ENCODE assay signal across 17 cellular contexts in the genomic region with DNA sequence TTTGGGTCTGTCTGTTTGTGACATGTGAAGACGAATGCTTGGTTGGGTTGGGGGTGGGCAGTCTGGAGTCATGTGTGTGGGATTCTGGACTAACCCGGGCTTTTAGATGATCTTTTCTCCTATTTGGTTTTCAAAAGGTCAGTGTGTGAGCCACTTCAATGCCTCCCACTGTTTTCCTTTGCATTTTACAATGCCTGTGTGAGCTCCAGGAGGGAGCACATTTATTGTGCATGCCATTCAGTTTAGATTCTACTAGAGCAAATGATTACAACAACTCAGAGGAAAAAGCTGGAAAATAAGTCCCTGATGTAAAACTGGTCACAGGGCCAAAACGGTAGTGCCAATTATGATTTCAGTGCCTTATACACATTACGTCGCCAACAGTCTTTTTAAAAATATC.
A peak's percentile ranks its signal among the peaks of the same experiment; 100 is the strongest.
DNase-seq lines count a peak whose midpoint lies in the region; TF ChIP-seq lines count a peak whose summit lies in the region.
"Had no signal": no experiment of that assay in that cellular context is flagged by ENCODE, and none has a peak within 500 bp of the region (broad histone marks: within the 10 kb centered on the region; RNA-seq: fewer than 3 reads in every experiment).

No MANE protein-coding gene starts in this region.

- H3K27me3 Mint-ChIP-seq in nephron (ENCODE audit: low read depth) = peaks cover 3% of the 10 kb centered on the region
- H3K27me3 Mint-ChIP-seq in type B pancreatic cell = no peaks in the 10 kb centered on the region
- H3K27me3 Mint-ChIP-seq: memory B cell; natural killer cell treated with Interleukin-12 subunit alpha and Interleukin-12 subunit beta and Interleukin-15 and Interleukin-18, amount 100 ng/mL, for 72 hours had no signal

- H3K9me3 Mint-ChIP-seq in nephron = peaks cover 28% of the 10 kb centered on the region
- H3K9me3 Mint-ChIP-seq in type B pancreatic cell = peaks cover 7% of the 10 kb centered on the region
- H3K9me3 Mint-ChIP-seq: memory B cell had no signal

- peak overlapping the region; percentile 79 to 87 (median 81) for H3K27ac Mint-ChIP-seq in nephron
- no peak overlapping the region for H3K27ac Mint-ChIP-seq in type B pancreatic cell
- H3K27ac Mint-ChIP-seq: activated CD8-positive, alpha-beta T cell treated with anti-CD3 and anti-CD28 coated beads, Interleukin-2, amount 10 ng/mL, durations not matched to agents 7 days and 5 days; activated T-helper 1 cell treated with anti-CD3 and anti-CD28 coated beads, Interleukin-12 subunit alpha, Interleukin-12 subunit beta, Interleukin-2, Interleukin-4 antibody, amounts not matched to agents 30 ng/mL and 10 ng/mL and 1 ng/mL, durations not matched to agents 14 hours and 24 hours and 36 hours; memory B cell; natural killer cell treated with Interleukin-12 subunit alpha and Interleukin-12 subunit beta and Interleukin-15 and Interleukin-18, amount 100 ng/mL, for 72 hours had no signal

- H3K36me3 Mint-ChIP-seq in nephron (ENCODE audit: low read depth) (peaks cover 24% of the 10 kb centered on the region), type B pancreatic cell (peaks cover 3% of the 10 kb centered on the region)

- H3K9me3 ChIP-seq in ectodermal cell (ENCODE audit: control insufficient read depth, low read length) = no peaks in the 10 kb centered on the region

- H3K27me3 ChIP-seq in H7 (ENCODE audit: control insufficient read depth, insufficient read depth, low read length) = no peaks in the 10 kb centered on the region
- H3K27me3 ChIP-seq in ectodermal cell (ENCODE audit: control insufficient read depth, insufficient read depth, low read length, poor library complexity, severe bottlenecking) = no peaks in the 10 kb centered on the region
- H3K27me3 ChIP-seq: gastroesophageal sphincter had no signal

- peaks cover 20% of the 10 kb centered on the region for H3K4me1 ChIP-seq in ectodermal cell (ENCODE audit: control insufficient read depth, insufficient read depth, low read length)

- H3K4me3 ChIP-seq in H7 (ENCODE audit: insufficient read depth, low read depth, low read length) = no peak overlapping the region
- peak overlapping the region; percentile 10 for H3K4me3 ChIP-seq in ectodermal cell (ENCODE audit: insufficient read depth, low read depth, low read length)
- H3K4me3 ChIP-seq: gastroesophageal sphincter had no signal

- peak; percentile 5 for DNase-seq in H7
- DNase-seq in NCI-H2081 treated with DMSO at 0.1 percent for 48 hours (lab: John Stamatoyannopoulos, UW) = peak; percentile 93
- no peak for DNase-seq in type B pancreatic cell (ENCODE audit: extremely low spot score, unreplicated experiment)
- DNase-seq in SK-N-DZ (ENCODE audit: low spot score) = no peak
- DNase-seq in NCI-H1436 (lab: John Stamatoyannopoulos, UW) = no peak
- no peak for DNase-seq in superior temporal gyrus (ENCODE audit: extremely low spot score)
- DNase-seq: activated CD8-positive, alpha-beta T cell treated with anti-CD3 and anti-CD28 coated beads, Interleukin-2, amount 10 ng/mL, durations not matched to agents 7 days and 5 days; stimulated activated CD4-positive, alpha-beta T cell treated with anti-CD3 and anti-CD28 coated beads, Interleukin-2, amount 100 ng/mL, for 24 hours; substantia nigra had no signal

- H3K4me3 Mint-ChIP-seq in nephron = no peak overlapping the region
- no peak overlapping the region for H3K4me3 Mint-ChIP-seq in type B pancreatic cell
- H3K4me3 Mint-ChIP-seq: activated CD8-positive, alpha-beta T cell treated with anti-CD3 and anti-CD28 coated beads, Interleukin-2, amount 10 ng/mL, durations not matched to agents 7 days and 5 days; activated T-helper 1 cell treated with anti-CD3 and anti-CD28 coated beads, Interleukin-12 subunit alpha, Interleukin-12 subunit beta, Interleukin-2, Interleukin-4 antibody, amounts not matched to agents 30 ng/mL and 10 ng/mL and 1 ng/mL, durations not matched to agents 14 hours and 24 hours and 36 hours; memory B cell; natural killer cell treated with Interleukin-12 subunit alpha and Interleukin-12 subunit beta and Interleukin-15 and Interleukin-18, amount 100 ng/mL, for 72 hours had no signal

- no peak overlapping the region for H3K27ac ChIP-seq in ectodermal cell (ENCODE audit: insufficient read depth, low read depth, low read length, poor library complexity, severe bottlenecking)
- H3K27ac ChIP-seq: gastroesophageal sphincter, HL-60, VCaP had no signal

- H3K36me3 ChIP-seq in H7 (replicated peaks; ENCODE audit: control insufficient read depth, insufficient read depth, low read length) (no peaks in the 10 kb centered on the region), ectodermal cell (ENCODE audit: control insufficient read depth, insufficient read depth, low read length) (no peaks in the 10 kb centered on the region)
- H3K36me3 ChIP-seq: gastroesophageal sphincter had no signal

- TF ChIP-seq CTCF in nephron (IDR thresholded peaks at IDR 0.05; ENCODE audit: unreplicated experiment in 3 of 3) (no peak), type B pancreatic cell (conservative IDR thresholded peaks at IDR 0.05) (no peak)

- H3K4me1 Mint-ChIP-seq in nephron = peaks cover 10% of the 10 kb centered on the region
- peaks cover 20% of the 10 kb centered on the region for H3K4me1 Mint-ChIP-seq in type B pancreatic cell (ENCODE audit: unreplicated experiment)
- H3K4me1 Mint-ChIP-seq: memory B cell had no signal

- WGBS in ectodermal cell, 2 experiments = 40 to 53% methylated on average over 5 of the region's 5 CpGs

Comparison
In these comparisons a context has a peak if more than half of its experiments do, and no peak if none do; other contexts are left out.
1. DNase-seq: peak in H7 (single experiment) and NCI-H2081 treated with DMSO at 0.1 percent for 48 hours (single experiment); none in type B pancreatic cell (single experiment), SK-N-DZ (single experiment), NCI-H1436 (single experiment) and superior temporal gyrus (single experiment).